Comparison of ENCODE assay signal across 1 cellular context in genomic region chr15:76310470-76311070, GRCh38.
TF ChIP-seq lines count a peak whose summit lies in the region.

No MANE protein-coding gene starts in this region.

TF ChIP-seq in GM23338, 12 proteins besides CTCF, POLR2A, EP300 and RAD21 (continued from another document):
- TF ChIP-seq, protein P1, sequence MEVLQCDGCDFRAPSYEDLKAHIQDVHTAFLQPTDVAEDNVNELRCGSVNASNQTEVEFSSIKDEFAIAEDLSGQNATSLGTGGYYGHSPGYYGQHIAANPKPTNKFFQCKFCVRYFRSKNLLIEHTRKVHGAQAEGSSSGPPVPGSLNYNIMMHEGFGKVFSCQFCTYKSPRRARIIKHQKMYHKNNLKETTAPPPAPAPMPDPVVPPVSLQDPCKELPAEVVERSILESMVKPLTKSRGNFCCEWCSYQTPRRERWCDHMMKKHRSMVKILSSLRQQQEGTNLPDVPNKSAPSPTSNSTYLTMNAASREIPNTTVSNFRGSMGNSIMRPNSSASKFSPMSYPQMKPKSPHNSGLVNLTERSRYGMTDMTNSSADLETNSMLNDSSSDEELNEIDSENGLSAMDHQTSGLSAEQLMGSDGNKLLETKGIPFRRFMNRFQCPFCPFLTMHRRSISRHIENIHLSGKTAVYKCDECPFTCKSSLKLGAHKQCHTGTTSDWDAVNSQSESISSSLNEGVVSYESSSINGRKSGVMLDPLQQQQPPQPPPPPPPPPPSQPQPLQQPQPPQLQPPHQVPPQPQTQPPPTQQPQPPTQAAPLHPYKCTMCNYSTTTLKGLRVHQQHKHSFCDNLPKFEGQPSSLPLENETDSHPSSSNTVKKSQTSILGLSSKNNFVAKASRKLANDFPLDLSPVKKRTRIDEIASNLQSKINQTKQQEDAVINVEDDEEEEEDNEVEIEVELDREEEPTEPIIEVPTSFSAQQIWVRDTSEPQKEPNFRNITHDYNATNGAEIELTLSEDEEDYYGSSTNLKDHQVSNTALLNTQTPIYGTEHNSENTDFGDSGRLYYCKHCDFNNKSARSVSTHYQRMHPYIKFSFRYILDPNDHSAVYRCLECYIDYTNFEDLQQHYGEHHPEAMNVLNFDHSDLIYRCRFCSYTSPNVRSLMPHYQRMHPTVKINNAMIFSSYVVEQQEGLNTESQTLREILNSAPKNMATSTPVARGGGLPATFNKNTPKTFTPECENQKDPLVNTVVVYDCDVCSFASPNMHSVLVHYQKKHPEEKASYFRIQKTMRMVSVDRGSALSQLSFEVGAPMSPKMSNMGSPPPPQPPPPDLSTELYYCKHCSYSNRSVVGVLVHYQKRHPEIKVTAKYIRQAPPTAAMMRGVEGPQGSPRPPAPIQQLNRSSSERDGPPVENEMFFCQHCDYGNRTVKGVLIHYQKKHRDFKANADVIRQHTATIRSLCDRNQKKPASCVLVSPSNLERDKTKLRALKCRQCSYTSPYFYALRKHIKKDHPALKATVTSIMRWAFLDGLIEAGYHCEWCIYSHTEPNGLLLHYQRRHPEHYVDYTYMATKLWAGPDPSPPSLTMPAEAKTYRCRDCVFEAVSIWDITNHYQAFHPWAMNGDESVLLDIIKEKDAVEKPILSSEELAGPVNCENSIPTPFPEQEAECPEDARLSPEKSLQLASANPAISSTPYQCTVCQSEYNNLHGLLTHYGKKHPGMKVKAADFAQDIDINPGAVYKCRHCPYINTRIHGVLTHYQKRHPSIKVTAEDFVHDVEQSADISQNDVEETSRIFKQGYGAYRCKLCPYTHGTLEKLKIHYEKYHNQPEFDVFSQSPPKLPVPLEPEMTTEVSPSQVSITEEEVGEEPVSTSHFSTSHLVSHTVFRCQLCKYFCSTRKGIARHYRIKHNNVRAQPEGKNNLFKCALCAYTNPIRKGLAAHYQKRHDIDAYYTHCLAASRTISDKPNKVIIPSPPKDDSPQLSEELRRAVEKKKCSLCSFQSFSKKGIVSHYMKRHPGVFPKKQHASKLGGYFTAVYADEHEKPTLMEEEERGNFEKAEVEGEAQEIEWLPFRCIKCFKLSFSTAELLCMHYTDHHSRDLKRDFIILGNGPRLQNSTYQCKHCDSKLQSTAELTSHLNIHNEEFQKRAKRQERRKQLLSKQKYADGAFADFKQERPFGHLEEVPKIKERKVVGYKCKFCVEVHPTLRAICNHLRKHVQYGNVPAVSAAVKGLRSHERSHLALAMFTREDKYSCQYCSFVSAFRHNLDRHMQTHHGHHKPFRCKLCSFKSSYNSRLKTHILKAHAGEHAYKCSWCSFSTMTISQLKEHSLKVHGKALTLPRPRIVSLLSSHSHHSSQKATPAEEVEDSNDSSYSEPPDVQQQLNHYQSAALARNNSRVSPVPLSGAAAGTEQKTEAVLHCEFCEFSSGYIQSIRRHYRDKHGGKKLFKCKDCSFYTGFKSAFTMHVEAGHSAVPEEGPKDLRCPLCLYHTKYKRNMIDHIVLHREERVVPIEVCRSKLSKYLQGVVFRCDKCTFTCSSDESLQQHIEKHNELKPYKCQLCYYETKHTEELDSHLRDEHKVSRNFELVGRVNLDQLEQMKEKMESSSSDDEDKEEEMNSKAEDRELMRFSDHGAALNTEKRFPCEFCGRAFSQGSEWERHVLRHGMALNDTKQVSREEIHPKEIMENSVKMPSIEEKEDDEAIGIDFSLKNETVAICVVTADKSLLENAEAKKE (CRISPR knock-in tag; IDR thresholded peaks at IDR 0.05): no peak
- no peak for TF ChIP-seq JUNB (IDR thresholded peaks at IDR 0.05; ENCODE audit: unreplicated experiment)
- no peak for TF ChIP-seq STAT1 (IDR thresholded peaks at IDR 0.05; ENCODE audit: unreplicated experiment)
- no peak for TF ChIP-seq CREB1 (CRISPR knock-in tag; IDR thresholded peaks at IDR 0.05; ENCODE audit: low read depth)
- no peak for TF ChIP-seq REST (IDR thresholded peaks at IDR 0.05; ENCODE audit: unreplicated experiment)
TF ChIP-seq in GM23338: peak in this region for 0.
